ENCODE assay signal across 8 cellular contexts in the genomic region with DNA sequence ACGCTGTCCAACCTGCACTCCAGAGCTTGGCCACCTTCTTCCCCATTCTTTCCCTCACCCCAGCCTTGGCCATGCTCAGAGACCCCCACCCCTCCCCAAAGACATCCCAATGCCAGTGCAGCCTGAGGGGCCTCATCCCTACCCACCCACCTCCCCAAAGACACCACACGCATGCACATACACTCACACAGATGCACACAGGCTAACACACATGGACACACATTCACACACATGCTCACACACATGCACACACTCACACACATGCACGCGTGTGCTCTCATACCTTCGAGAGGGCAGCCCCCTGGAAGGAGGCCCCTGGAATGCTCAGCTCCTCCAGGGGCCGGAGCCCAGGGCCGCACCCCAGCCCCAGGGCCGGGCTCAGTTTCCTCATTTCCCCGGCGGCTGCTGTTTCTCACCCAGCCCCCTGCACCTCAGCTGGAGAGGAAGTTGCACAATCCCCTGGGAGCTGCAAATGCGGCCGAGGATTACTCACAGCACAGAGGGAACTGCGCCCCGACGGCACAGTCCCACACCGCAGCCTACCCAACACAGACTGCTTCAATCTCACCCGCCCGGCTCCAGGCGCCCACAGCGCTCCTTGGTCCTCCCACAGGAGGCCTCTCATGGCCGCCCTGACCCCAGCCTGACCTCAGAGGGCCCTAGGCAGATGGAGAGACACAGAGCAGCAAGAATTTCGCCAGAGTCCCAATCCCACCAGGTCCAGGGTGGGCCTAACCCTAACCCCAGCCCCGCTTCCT. TPM values are rescaled to one million over a fixed set of nuclear protein-coding genes. Genes with fewer than 3 reads are reported as not detected.
DNase-seq lines count a peak whose midpoint lies in the region; ATAC-seq and TF ChIP-seq lines count a peak whose summit lies in the region.

No MANE protein-coding gene starts in this region.

- peak overlapping the region; percentile 96 for H3K27ac ChIP-seq in RWPE1

- CTCF ChIA-PET in RWPE1 (lab: Yijun Ruan, JAX), result interaction anchor here (0.6 to 2.8 kb wide), 6 partner anchors 10 to 247 kb away, joined by 3 to 8 read pairs (median 3); no protein-coding TSS in a partner anchor

- peak overlapping the region; percentile 2 for H3K4me3 ChIP-seq in epithelial cell of proximal tubule (ENCODE audit: low read depth, low read length)
- no peak overlapping the region for H3K4me3 ChIP-seq in mucosa of stomach (ENCODE audit: low read length)

- peak overlapping the region; percentile 23 for H3K9ac ChIP-seq in mucosa of stomach (ENCODE audit: low read length)

- peak; percentile 72 for TF ChIP-seq POLR2A in GM19099 (IDR thresholded peaks at IDR 0.05; ENCODE audit: extremely low read depth, insufficient read length, low read depth)

- POLR2A ChIA-PET in RWPE1 (lab: Yijun Ruan, JAX; ENCODE audit: low non-redundant PET), result interaction anchor here (0.5 to 1.4 kb wide), 2 partner anchors 11 to 1704 kb away, joined by 4 to 11 read pairs; a partner anchor contains a TSS

- peak; percentile 58 for ATAC-seq in HG03139 (IDR thresholded peaks at IDR 0.05; ENCODE audit: unreplicated experiment)

- no peaks in the 10 kb centered on the region for H3K27me3 ChIP-seq in mucosa of stomach (ENCODE audit: control insufficient read depth, insufficient read depth, low read length)

- TF ChIP-seq CTCF in RWPE1 (conservative IDR thresholded peaks at IDR 0.05; ENCODE audit: low read depth), result no peak
- TF ChIP-seq CTCF in epithelial cell of proximal tubule (conservative IDR thresholded peaks at IDR 0.05; ENCODE audit: low read depth, low read length), result no peak

- DNase-seq in AG20443 (ENCODE audit: low spot score) (peak; percentile 92), RWPE1 (ENCODE audit: low spot score) (peak; percentile 97), epithelial cell of proximal tubule (ENCODE audit: low read depth) (no peak), kidney glomerular epithelial cell (lab: John Stamatoyannopoulos, UW) (no peak)
- no peak for DNase-seq in activated effector memory CD4-positive, alpha-beta T cell treated with Interleukin-2 at 50 U/mL for 16 hours

- H3K4me1 ChIP-seq in mucosa of stomach (ENCODE audit: control insufficient read depth, insufficient read depth, low read length), result peaks cover 28% of the 10 kb centered on the region

- H3K9me3 ChIP-seq in mucosa of stomach (ENCODE audit: control insufficient read depth, low read length), result no peaks in the 10 kb centered on the region

- H3K36me3 ChIP-seq in mucosa of stomach (ENCODE audit: control insufficient read depth, insufficient read depth, low read length), result no peaks in the 10 kb centered on the region

RNA-seq across cellular contexts. Expression of a gene that starts 12.1 kb away (rescaled TPM):
- total RNA-seq in epithelial cell of proximal tubule, result 2.4 and 3.3 TPM in 2 replicates

RNA-seq across cellular contexts. Expression of a gene that starts 23.8 kb away (rescaled TPM):
- total RNA-seq in epithelial cell of proximal tubule, result not detected in 2 replicates

RNA-seq across cellular contexts. Expression of a gene that starts 56.3 kb away (rescaled TPM):
- 2.0 and 6.1 TPM in 2 replicates for total RNA-seq in epithelial cell of proximal tubule

RNA-seq across cellular contexts. Expression of a gene that starts 57.2 kb away (rescaled TPM):
- total RNA-seq in epithelial cell of proximal tubule, result 2.2 TPM in 1 of 2 replicates, not detected in the other

Comparison
In these comparisons a context has a peak if more than half of its experiments do, and no peak if none do; other contexts are left out.
1. DNase-seq: peak in AG20443 (single experiment) and RWPE1 (single experiment); none in epithelial cell of proximal tubule (single experiment), activated effector memory CD4-positive, alpha-beta T cell treated with Interleukin-2 at 50 U/mL for 16 hours (single experiment) and kidney glomerular epithelial cell (single experiment).